In genomic region chr20:32822189-32822588, GRCh38 we compare ENCODE assay signal across 1 cellular context.
TF ChIP-seq lines count a peak whose summit lies in the region.

No MANE protein-coding gene starts in this region.

TF ChIP-seq in GM23338, 12 proteins besides CTCF, POLR2A, EP300 and RAD21 (continued from another document):
- TF ChIP-seq ZNF462 (CRISPR knock-in tag; IDR thresholded peaks at IDR 0.05) (no peak), JUNB (IDR thresholded peaks at IDR 0.05; ENCODE audit: unreplicated experiment) (no peak)
